Comparison of ENCODE assay signal across 8 cellular contexts in genomic region chr1:179599623-179600249, GRCh38. TPM values are rescaled to one million over a fixed set of nuclear protein-coding genes. Genes with fewer than 3 reads are reported as not detected.
DNase-seq lines count a peak whose midpoint lies in the region; ATAC-seq and TF ChIP-seq lines count a peak whose summit lies in the region.

No MANE protein-coding gene starts in this region.

- peak; percentile 7 for DNase-seq in NCI-H2171 treated with DMSO at 0.1 percent for 48 hours (lab: John Stamatoyannopoulos, UW)
- no peak for DNase-seq in NCI-H2171 (lab: John Stamatoyannopoulos, UW)
- peak; percentile 18 for DNase-seq in NCI-H1092 (lab: John Stamatoyannopoulos, UW)
- DNase-seq in astrocyte of the hippocampus (ENCODE audit: low read depth, low spot score) = peak; percentile 49
- peak; percentile 11 for DNase-seq in myocyte (ENCODE audit: low read depth)

- ATAC-seq in HG03439 (IDR thresholded peaks at IDR 0.05; ENCODE audit: unreplicated experiment) (no peak), GM18505 (IDR thresholded peaks at IDR 0.05; ENCODE audit: unreplicated experiment) (no peak), HG03442 (IDR thresholded peaks at IDR 0.05; ENCODE audit: unreplicated experiment) (no peak)

- TF ChIP-seq POLR2A in GM18505 (IDR thresholded peaks at IDR 0.05; ENCODE audit: borderline replicate concordance, extremely low read depth, insufficient read depth, insufficient read length) = no peak

RNA-seq across cellular contexts. Expression of gene TDRD5, which starts 8.1 kb away (rescaled TPM):
- not detected in 2 replicates for total RNA-seq in myocyte
- not detected for polyA plus RNA-seq in myocyte (2012)

RNA-seq across cellular contexts. Expression of gene NPHS2, which starts 24.0 kb away (rescaled TPM):
- total RNA-seq in myocyte = not detected in 2 replicates
- not detected for polyA plus RNA-seq in myocyte (2012)
